Comparison of ENCODE assay signal across 1 cellular context in the genomic region with DNA sequence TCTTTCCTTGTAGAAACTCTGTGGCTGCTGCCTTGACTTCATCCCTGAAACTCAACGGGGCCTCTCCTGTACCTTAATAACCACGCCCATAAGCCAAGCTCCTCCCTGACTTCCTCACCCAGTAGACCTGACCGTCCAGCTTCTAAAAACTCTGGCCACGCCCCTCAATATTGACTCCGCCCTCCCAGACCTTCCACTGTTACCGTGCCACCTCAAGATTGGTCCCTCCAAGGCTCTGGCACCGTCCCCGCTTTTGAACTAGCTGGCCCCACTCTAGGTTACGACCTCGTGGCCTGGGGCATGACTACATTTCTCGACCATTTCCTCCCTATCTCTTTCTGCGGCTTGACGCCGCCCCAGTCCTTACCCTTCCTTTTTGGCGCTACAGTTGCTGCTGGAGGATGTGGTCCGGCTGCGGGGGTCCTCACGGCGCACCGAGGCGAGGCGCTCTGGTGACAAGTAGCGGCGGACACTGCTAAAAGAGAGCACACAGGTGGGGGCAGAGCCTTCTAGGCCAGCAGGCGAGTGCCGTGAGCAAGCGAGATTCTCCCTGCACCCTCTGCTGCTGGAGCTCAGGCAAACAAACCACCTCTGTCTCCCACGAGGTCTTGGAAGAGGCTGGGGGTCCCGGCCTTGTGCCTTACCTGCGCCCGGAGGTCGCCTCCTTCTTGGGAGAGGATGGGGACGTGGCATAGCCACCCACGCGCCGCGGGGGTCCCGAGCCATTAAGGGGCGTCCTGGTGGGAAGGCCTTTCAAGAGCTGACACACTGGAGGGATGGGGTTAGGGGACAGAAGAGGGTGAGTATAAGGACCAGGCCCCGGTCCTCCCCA.
TF ChIP-seq lines count a peak whose summit lies in the region.

No MANE protein-coding gene starts in this region.

TF ChIP-seq in K562, 482 proteins besides CTCF, POLR2A, EP300 and RAD21 (continued from another document and continues in another):
- TF ChIP-seq, protein P1, sequence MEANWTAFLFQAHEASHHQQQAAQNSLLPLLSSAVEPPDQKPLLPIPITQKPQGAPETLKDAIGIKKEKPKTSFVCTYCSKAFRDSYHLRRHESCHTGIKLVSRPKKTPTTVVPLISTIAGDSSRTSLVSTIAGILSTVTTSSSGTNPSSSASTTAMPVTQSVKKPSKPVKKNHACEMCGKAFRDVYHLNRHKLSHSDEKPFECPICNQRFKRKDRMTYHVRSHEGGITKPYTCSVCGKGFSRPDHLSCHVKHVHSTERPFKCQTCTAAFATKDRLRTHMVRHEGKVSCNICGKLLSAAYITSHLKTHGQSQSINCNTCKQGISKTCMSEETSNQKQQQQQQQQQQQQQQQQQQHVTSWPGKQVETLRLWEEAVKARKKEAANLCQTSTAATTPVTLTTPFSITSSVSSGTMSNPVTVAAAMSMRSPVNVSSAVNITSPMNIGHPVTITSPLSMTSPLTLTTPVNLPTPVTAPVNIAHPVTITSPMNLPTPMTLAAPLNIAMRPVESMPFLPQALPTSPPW (CRISPR knock-in tag; IDR thresholded peaks at IDR 0.05) = no peak
- TF ChIP-seq FOXP1 (CRISPR knock-in tag; IDR thresholded peaks at IDR 0.05) (peak; percentile 61), TGIF2 (CRISPR knock-in tag; IDR thresholded peaks at IDR 0.05) (no peak), CHD1 (IDR thresholded peaks at IDR 0.05; ENCODE audit: low read length) (no peak), NUFIP1 (IDR thresholded peaks at IDR 0.05; ENCODE audit: partially characterized antibody) (no peak), MEIS2 (IDR thresholded peaks at IDR 0.05; ENCODE audit: partially characterized antibody) (no peak), KLF6 (CRISPR knock-in tag; IDR thresholded peaks at IDR 0.05; ENCODE audit: borderline replicate concordance) (no peak), ZNF384 (IDR thresholded peaks at IDR 0.05; ENCODE audit: low read depth, low read length) (no peak), XRCC3 (IDR thresholded peaks at IDR 0.05) (no peak), ZC3H8 (IDR thresholded peaks at IDR 0.05) (no peak), SIX5 (IDR thresholded peaks at IDR 0.05; ENCODE audit: borderline replicate concordance in 1 of 2, insufficient read depth in 1 of 2, low read depth in 1 of 2, low read length in 2 of 2) (no peak), RBFOX2 (IDR thresholded peaks at IDR 0.05; ENCODE audit: low read depth, low read length) (no peak), TAF9B (IDR thresholded peaks at IDR 0.05; ENCODE audit: partially characterized antibody) (no peak), SIN3B (IDR thresholded peaks at IDR 0.05; ENCODE audit: low read depth) (no peak), ZNF444 (CRISPR knock-in tag; IDR thresholded peaks at IDR 0.05) (no peak), TSC22D4 (tag; IDR thresholded peaks at IDR 0.05) (no peak), ZNF780A (CRISPR knock-in tag; IDR thresholded peaks at IDR 0.05) (no peak), KDM5B (IDR thresholded peaks at IDR 0.05; ENCODE audit: insufficient replicate concordance, low read depth, low read length) (no peak), NEUROD1 (IDR thresholded peaks at IDR 0.05; ENCODE audit: borderline replicate concordance, low read depth, low read length, partially characterized antibody) (no peak), POU5F1 (IDR thresholded peaks at IDR 0.05; ENCODE audit: borderline replicate concordance, low read depth, low read length, partially characterized antibody) (no peak), CBX5 (IDR thresholded peaks at IDR 0.05; ENCODE audit: borderline replicate concordance, low read depth) (no peak), ZNF717 (CRISPR knock-in tag; IDR thresholded peaks at IDR 0.05) (no peak), SRSF9 (IDR thresholded peaks at IDR 0.05; ENCODE audit: borderline replicate concordance, low read depth, low read length) (no peak), BHLHE40 (IDR thresholded peaks at IDR 0.05; ENCODE audit: low read length) (no peak), SMAD1 (IDR thresholded peaks at IDR 0.05; ENCODE audit: low read depth, low read length, partially characterized antibody) (no peak), EP400 (IDR thresholded peaks at IDR 0.05) (peak; percentile 49; the same call in 1 of the 2 replicates), CREM (IDR thresholded peaks at IDR 0.05; ENCODE audit: low read depth) (0 out of 2 replicates have a peak, but pooled peaks have one; percentile 5), ATF1 (CRISPR knock-in tag; IDR thresholded peaks at IDR 0.05) (no peak), ATF1 (tag; IDR thresholded peaks at IDR 0.05) (no peak), XRCC5 (IDR thresholded peaks at IDR 0.05; ENCODE audit: low read depth, low read length) (0 out of 2 replicates have a peak, but pooled peaks have one; percentile 19), SNRNP70 (optimal IDR thresholded peaks at IDR 0.05; ENCODE audit: low read depth, low read length) (no peak), ZFP36 (IDR thresholded peaks at IDR 0.05; ENCODE audit: low read depth, low read length, partially characterized antibody) (no peak), TCF7 (IDR thresholded peaks at IDR 0.05; ENCODE audit: borderline replicate concordance) (no peak), HDGF (IDR thresholded peaks at IDR 0.05) (0 out of 2 replicates have a peak, but pooled peaks have one; percentile 64), RBM14 (IDR thresholded peaks at IDR 0.05; ENCODE audit: borderline replicate concordance, insufficient read depth, low read depth, low read length) (no peak), GATA2 (CRISPR knock-in tag; IDR thresholded peaks at IDR 0.05) (no peak), TAF7 (tag; IDR thresholded peaks at IDR 0.05) (0 out of 2 replicates have a peak, but pooled peaks have one; percentile 12), SREBF2 (CRISPR knock-in tag; IDR thresholded peaks at IDR 0.05) (no peak), JUNB (CRISPR knock-in tag; conservative IDR thresholded peaks at IDR 0.05) (no peak), HDAC6 (IDR thresholded peaks at IDR 0.05; ENCODE audit: low read depth, low read length) (no peak), CBFA2T3 (IDR thresholded peaks at IDR 0.05) (no peak), HNRNPUL1 (IDR thresholded peaks at IDR 0.05; ENCODE audit: low read length) (no peak), MBD2 (IDR thresholded peaks at IDR 0.05; ENCODE audit: borderline replicate concordance, low read depth) (no peak), ZNF184 (CRISPR knock-in tag; IDR thresholded peaks at IDR 0.05) (no peak), TARDBP (IDR thresholded peaks at IDR 0.05) (0 out of 2 replicates have a peak, but pooled peaks have one; percentile 32), ZNF436 (CRISPR knock-in tag; IDR thresholded peaks at IDR 0.05) (no peak), ZZZ3 (IDR thresholded peaks at IDR 0.05) (no peak), ZNF253 (CRISPR knock-in tag; conservative IDR thresholded peaks at IDR 0.05) (no peak), PCBP2 (IDR thresholded peaks at IDR 0.05; ENCODE audit: low read depth, low read length, poor library complexity, severe bottlenecking) (no peak)
- TF ChIP-seq, protein P2, sequence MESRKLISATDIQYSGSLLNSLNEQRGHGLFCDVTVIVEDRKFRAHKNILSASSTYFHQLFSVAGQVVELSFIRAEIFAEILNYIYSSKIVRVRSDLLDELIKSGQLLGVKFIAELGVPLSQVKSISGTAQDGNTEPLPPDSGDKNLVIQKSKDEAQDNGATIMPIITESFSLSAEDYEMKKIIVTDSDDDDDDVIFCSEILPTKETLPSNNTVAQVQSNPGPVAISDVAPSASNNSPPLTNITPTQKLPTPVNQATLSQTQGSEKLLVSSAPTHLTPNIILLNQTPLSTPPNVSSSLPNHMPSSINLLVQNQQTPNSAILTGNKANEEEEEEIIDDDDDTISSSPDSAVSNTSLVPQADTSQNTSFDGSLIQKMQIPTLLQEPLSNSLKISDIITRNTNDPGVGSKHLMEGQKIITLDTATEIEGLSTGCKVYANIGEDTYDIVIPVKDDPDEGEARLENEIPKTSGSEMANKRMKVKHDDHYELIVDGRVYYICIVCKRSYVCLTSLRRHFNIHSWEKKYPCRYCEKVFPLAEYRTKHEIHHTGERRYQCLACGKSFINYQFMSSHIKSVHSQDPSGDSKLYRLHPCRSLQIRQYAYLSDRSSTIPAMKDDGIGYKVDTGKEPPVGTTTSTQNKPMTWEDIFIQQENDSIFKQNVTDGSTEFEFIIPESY (CRISPR knock-in tag; IDR thresholded peaks at IDR 0.05) = no peak
- TF ChIP-seq, protein P3, sequence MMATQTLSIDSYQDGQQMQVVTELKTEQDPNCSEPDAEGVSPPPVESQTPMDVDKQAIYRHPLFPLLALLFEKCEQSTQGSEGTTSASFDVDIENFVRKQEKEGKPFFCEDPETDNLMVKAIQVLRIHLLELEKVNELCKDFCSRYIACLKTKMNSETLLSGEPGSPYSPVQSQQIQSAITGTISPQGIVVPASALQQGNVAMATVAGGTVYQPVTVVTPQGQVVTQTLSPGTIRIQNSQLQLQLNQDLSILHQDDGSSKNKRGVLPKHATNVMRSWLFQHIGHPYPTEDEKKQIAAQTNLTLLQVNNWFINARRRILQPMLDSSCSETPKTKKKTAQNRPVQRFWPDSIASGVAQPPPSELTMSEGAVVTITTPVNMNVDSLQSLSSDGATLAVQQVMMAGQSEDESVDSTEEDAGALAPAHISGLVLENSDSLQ (IDR thresholded peaks at IDR 0.05) = 0 out of 2 replicates have a peak, but pooled peaks have one; percentile 33
- TF ChIP-seq, protein P4, sequence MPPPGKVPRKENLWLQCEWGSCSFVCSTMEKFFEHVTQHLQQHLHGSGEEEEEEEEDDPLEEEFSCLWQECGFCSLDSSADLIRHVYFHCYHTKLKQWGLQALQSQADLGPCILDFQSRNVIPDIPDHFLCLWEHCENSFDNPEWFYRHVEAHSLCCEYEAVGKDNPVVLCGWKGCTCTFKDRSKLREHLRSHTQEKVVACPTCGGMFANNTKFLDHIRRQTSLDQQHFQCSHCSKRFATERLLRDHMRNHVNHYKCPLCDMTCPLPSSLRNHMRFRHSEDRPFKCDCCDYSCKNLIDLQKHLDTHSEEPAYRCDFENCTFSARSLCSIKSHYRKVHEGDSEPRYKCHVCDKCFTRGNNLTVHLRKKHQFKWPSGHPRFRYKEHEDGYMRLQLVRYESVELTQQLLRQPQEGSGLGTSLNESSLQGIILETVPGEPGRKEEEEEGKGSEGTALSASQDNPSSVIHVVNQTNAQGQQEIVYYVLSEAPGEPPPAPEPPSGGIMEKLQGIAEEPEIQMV (tag; conservative IDR thresholded peaks at IDR 0.05; ENCODE audit: low read depth) = no peak
- TF ChIP-seq, protein P5, sequence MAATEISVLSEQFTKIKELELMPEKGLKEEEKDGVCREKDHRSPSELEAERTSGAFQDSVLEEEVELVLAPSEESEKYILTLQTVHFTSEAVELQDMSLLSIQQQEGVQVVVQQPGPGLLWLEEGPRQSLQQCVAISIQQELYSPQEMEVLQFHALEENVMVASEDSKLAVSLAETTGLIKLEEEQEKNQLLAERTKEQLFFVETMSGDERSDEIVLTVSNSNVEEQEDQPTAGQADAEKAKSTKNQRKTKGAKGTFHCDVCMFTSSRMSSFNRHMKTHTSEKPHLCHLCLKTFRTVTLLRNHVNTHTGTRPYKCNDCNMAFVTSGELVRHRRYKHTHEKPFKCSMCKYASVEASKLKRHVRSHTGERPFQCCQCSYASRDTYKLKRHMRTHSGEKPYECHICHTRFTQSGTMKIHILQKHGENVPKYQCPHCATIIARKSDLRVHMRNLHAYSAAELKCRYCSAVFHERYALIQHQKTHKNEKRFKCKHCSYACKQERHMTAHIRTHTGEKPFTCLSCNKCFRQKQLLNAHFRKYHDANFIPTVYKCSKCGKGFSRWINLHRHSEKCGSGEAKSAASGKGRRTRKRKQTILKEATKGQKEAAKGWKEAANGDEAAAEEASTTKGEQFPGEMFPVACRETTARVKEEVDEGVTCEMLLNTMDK (IDR thresholded peaks at IDR 0.05; ENCODE audit: borderline replicate concordance, insufficient read depth, low read depth, low read length, poor library complexity, severe bottlenecking) = no peak
- TF ChIP-seq, protein P6, sequence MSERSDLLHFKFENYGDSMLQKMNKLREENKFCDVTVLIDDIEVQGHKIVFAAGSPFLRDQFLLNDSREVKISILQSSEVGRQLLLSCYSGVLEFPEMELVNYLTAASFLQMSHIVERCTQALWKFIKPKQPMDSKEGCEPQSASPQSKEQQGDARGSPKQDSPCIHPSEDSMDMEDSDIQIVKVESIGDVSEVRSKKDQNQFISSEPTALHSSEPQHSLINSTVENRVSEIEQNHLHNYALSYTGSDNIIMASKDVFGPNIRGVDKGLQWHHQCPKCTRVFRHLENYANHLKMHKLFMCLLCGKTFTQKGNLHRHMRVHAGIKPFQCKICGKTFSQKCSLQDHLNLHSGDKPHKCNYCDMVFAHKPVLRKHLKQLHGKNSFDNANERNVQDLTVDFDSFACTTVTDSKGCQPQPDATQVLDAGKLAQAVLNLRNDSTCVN (CRISPR knock-in tag; IDR thresholded peaks at IDR 0.05) = no peak
- TF ChIP-seq, protein P7, sequence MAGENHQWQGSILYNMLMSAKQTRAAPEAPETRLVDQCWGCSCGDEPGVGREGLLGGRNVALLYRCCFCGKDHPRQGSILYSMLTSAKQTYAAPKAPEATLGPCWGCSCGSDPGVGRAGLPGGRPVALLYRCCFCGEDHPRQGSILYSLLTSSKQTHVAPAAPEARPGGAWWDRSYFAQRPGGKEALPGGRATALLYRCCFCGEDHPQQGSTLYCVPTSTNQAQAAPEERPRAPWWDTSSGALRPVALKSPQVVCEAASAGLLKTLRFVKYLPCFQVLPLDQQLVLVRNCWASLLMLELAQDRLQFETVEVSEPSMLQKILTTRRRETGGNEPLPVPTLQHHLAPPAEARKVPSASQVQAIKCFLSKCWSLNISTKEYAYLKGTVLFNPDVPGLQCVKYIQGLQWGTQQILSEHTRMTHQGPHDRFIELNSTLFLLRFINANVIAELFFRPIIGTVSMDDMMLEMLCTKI (IDR thresholded peaks at IDR 0.05; ENCODE audit: partially characterized antibody) = no peak
- TF ChIP-seq, protein P8, sequence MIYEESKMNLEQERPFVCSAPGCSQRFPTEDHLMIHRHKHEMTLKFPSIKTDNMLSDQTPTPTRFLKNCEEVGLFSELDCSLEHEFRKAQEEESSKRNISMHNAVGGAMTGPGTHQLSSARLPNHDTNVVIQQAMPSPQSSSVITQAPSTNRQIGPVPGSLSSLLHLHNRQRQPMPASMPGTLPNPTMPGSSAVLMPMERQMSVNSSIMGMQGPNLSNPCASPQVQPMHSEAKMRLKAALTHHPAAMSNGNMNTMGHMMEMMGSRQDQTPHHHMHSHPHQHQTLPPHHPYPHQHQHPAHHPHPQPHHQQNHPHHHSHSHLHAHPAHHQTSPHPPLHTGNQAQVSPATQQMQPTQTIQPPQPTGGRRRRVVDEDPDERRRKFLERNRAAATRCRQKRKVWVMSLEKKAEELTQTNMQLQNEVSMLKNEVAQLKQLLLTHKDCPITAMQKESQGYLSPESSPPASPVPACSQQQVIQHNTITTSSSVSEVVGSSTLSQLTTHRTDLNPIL (CRISPR knock-in tag; IDR thresholded peaks at IDR 0.05) = no peak
- TF ChIP-seq, protein P9, sequence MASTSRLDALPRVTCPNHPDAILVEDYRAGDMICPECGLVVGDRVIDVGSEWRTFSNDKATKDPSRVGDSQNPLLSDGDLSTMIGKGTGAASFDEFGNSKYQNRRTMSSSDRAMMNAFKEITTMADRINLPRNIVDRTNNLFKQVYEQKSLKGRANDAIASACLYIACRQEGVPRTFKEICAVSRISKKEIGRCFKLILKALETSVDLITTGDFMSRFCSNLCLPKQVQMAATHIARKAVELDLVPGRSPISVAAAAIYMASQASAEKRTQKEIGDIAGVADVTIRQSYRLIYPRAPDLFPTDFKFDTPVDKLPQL (IDR thresholded peaks at IDR 0.05; ENCODE audit: extremely low read depth, insufficient read length) = no peak
